10 cellular contexts compared by ENCODE assay signal in genomic region chr11:65565160-65565559, GRCh38. TPM values are rescaled to one million over a fixed set of nuclear protein-coding genes. Genes with fewer than 3 reads are reported as not detected.
A peak's percentile ranks its signal among the peaks of the same experiment; 100 is the strongest.
DNase-seq lines count a peak whose midpoint lies in the region; ATAC-seq and TF ChIP-seq lines count a peak whose summit lies in the region.
"Not testable (repeated sequence)": the region's sequence is repeated elsewhere in the genome, so short reads cannot be mapped to it uniquely, and the experiment has no call there.
"Had no signal": no experiment of that assay in that cellular context is flagged by ENCODE, and none has a peak within 500 bp of the region (broad histone marks: within the 10 kb centered on the region; RNA-seq: fewer than 3 reads in every experiment).

No MANE protein-coding gene starts in this region.

- H3K4me3 ChIP-seq in GM23248, vagina: not testable (repeated sequence)

- intact Hi-C loops in natural killer cell (cut with micrococcal nuclease); vagina (cut with DNase I): not testable (repeated sequence)

- not testable (repeated sequence) for DNase-seq in GM23248; T-cell; activated CD8-positive, alpha-beta memory T cell treated with anti-CD3 and anti-CD28 coated beads, Interleukin-2, amount 10 ng/mL, durations not matched to agents 7 days and 5 days; epithelial cell of prostate (ENCODE audit: low read depth, low spot score); natural killer cell; vagina (ENCODE audit: extremely low spot score in 2 of 2)
- DNase-seq in activated naive CD8-positive, alpha-beta T cell treated with anti-CD3 and anti-CD28 coated beads, Interleukin-2, amount 10 ng/mL, durations not matched to agents 7 days and 5 days = peak; percentile 32

- H3K27ac Mint-ChIP-seq in T-cell = peak overlapping the region; percentile 98 to 99
- H3K27ac Mint-ChIP-seq in activated CD8-positive, alpha-beta memory T cell treated with anti-CD3 and anti-CD28 coated beads, Interleukin-2, amount 10 ng/mL, durations not matched to agents 7 days and 5 days = peak overlapping the region; percentile 97
- H3K27ac Mint-ChIP-seq in activated naive CD8-positive, alpha-beta T cell treated with anti-CD3 and anti-CD28 coated beads, Interleukin-2, amount 10 ng/mL, durations not matched to agents 7 days and 5 days = peak overlapping the region; percentile 95
- H3K27ac Mint-ChIP-seq in natural killer cell = peak overlapping the region; percentile 99
- H3K27ac Mint-ChIP-seq in stimulated activated naive CD8-positive, alpha-beta T cell treated with anti-CD3 and anti-CD28 coated beads, Interleukin-15, Interleukin-2, amounts not matched to agents 100 ng/mL and 50 ng/mL, for 24 hours = peak overlapping the region; percentile 90

- ATAC-seq in T-cell (replicated peaks in 1 of 4) = peak in 3 of 4 experiments; percentile 11 to 22 (median 20)
- ATAC-seq in activated CD8-positive, alpha-beta memory T cell treated with anti-CD3 and anti-CD28 coated beads, Interleukin-2, amount 10 ng/mL, durations not matched to agents 7 days and 5 days; activated naive CD8-positive, alpha-beta T cell treated with anti-CD3 and anti-CD28 coated beads, Interleukin-2, amount 10 ng/mL, durations not matched to agents 7 days and 5 days (ENCODE audit: low read depth); natural killer cell: not testable (repeated sequence)

- H3K4me1 Mint-ChIP-seq in T-cell (peaks cover 65 to 69% (median 68%) of the 10 kb centered on the region in 3 donors), natural killer cell (peaks cover 33 to 54% of the 10 kb centered on the region in 2 donors)
- peaks cover 47% of the 10 kb centered on the region for H3K4me1 Mint-ChIP-seq in activated CD8-positive, alpha-beta memory T cell treated with anti-CD3 and anti-CD28 coated beads, Interleukin-2, amount 10 ng/mL, durations not matched to agents 7 days and 5 days
- H3K4me1 Mint-ChIP-seq in activated naive CD8-positive, alpha-beta T cell treated with anti-CD3 and anti-CD28 coated beads, Interleukin-2, amount 10 ng/mL, durations not matched to agents 7 days and 5 days = peaks cover 39% of the 10 kb centered on the region
- peaks cover 60% of the 10 kb centered on the region for H3K4me1 Mint-ChIP-seq in stimulated activated naive CD8-positive, alpha-beta T cell treated with anti-CD3 and anti-CD28 coated beads, Interleukin-15, Interleukin-2, amounts not matched to agents 100 ng/mL and 50 ng/mL, for 24 hours (ENCODE audit: low read depth)

- CTCF ChIA-PET in T-cell (lab: Charles Lee) = interaction anchor here in 1 of 2 donors (0.9 to 2.1 kb wide), 5 partner anchors 18 to 50 kb away, joined by 3 to 17 read pairs (median 5); no protein-coding TSS in a partner anchor
- CTCF ChIA-PET in activated CD8-positive, alpha-beta memory T cell treated with anti-CD3 and anti-CD28 coated beads, Interleukin-2, amount 10 ng/mL, durations not matched to agents 7 days and 5 days (lab: Charles Lee) = interaction anchor here (0.7 to 16.3 kb wide), 9 partner anchors 8 to 685 kb away, joined by 3 to 388 read pairs (median 5); partner anchors contain the start of gene EHBP1L1

- not testable (repeated sequence) for H3K36me3 Mint-ChIP-seq in T-cell; activated CD8-positive, alpha-beta memory T cell treated with anti-CD3 and anti-CD28 coated beads, Interleukin-2, amount 10 ng/mL, durations not matched to agents 7 days and 5 days; activated naive CD8-positive, alpha-beta T cell treated with anti-CD3 and anti-CD28 coated beads, Interleukin-2, amount 10 ng/mL, durations not matched to agents 7 days and 5 days; natural killer cell; stimulated activated naive CD8-positive, alpha-beta T cell treated with anti-CD3 and anti-CD28 coated beads, Interleukin-15, Interleukin-2, amounts not matched to agents 100 ng/mL and 50 ng/mL, for 24 hours (ENCODE audit: low read depth)

- peaks cover 32% of the 10 kb centered on the region for H3K79me2 ChIP-seq in GM23248 (ENCODE audit: insufficient read depth)

- H3K27me3 ChIP-seq in GM23248 (replicated peaks; ENCODE audit: insufficient read depth); vagina: not testable (repeated sequence)

- peaks cover 29% of the 10 kb centered on the region for H3F3A ChIP-seq in GM23248 (ENCODE audit: insufficient read depth)

- H3K27me3 Mint-ChIP-seq in T-cell; activated CD8-positive, alpha-beta memory T cell treated with anti-CD3 and anti-CD28 coated beads, Interleukin-2, amount 10 ng/mL, durations not matched to agents 7 days and 5 days; activated naive CD8-positive, alpha-beta T cell treated with anti-CD3 and anti-CD28 coated beads, Interleukin-2, amount 10 ng/mL, durations not matched to agents 7 days and 5 days; natural killer cell (ENCODE audit: low read depth in 2 of 2); stimulated activated naive CD8-positive, alpha-beta T cell treated with anti-CD3 and anti-CD28 coated beads, Interleukin-15, Interleukin-2, amounts not matched to agents 100 ng/mL and 50 ng/mL, for 24 hours: not testable (repeated sequence)

- not testable (repeated sequence) for H3K4me2 ChIP-seq in GM23248 (ENCODE audit: unreplicated experiment)

- POLR2A ChIA-PET in T-cell (lab: Charles Lee) = interaction anchor here (0.6 to 1.7 kb wide), 4 partner anchors 9 to 66 kb away, joined by 3 to 10 read pairs (median 5); partner anchors contain the start of gene MALAT1 (in 1 of the 2)
- POLR2A ChIA-PET in activated naive CD8-positive, alpha-beta T cell treated with anti-CD3 and anti-CD28 coated beads, Interleukin-2, amount 10 ng/mL, durations not matched to agents 7 days and 5 days (lab: Charles Lee) = interaction anchor here (0.6 to 4.5 kb wide), 15 partner anchors 9 to 265 kb away, joined by 3 to 38 read pairs (median 7); partner anchors contain the start of genes EHBP1L1, MALAT1 and RELA

- H3K36me3 ChIP-seq in GM23248 (ENCODE audit: low read depth); vagina: not testable (repeated sequence)

- H3K9me3 ChIP-seq in GM23248 (ENCODE audit: low read depth); vagina: not testable (repeated sequence)

- H4K20me1 ChIP-seq in GM23248 (ENCODE audit: insufficient read depth) = not testable (repeated sequence)

- H3K27ac ChIP-seq in GM23248 = peak overlapping the region; percentile 46
- peak overlapping the region; percentile 63 for H3K27ac ChIP-seq in epithelial cell of prostate
- H3K27ac ChIP-seq in vagina = peak overlapping the region; percentile 18

- not testable (repeated sequence) for H3K9ac ChIP-seq in GM23248

- TF ChIP-seq CTCF in natural killer cell (IDR thresholded peaks at IDR 0.05); vagina (IDR thresholded peaks at IDR 0.05): not testable (repeated sequence)

- not testable (repeated sequence) for H3K9me2 ChIP-seq in GM23248 (ENCODE audit: insufficient read depth)

- H3K4me1 ChIP-seq in GM23248 (ENCODE audit: insufficient read depth) (peaks cover 26% of the 10 kb centered on the region), vagina (peaks cover 49% of the 10 kb centered on the region)

- TF ChIP-seq POLR2A in vagina (IDR thresholded peaks at IDR 0.05) = not testable (repeated sequence)

- in situ Hi-C loops in GM23248 (cut with MboI) = not testable (repeated sequence)

- 90 to 91% methylated on average over 8 of the region's 8 CpGs for WGBS in GM23248 (ENCODE audit: low coverage in 1 of 2, low lambda C conversion rate in 2 of 2, missing lambda C conversion rate in 2 of 2), 2 experiments

- not testable (repeated sequence) for H3K9me3 Mint-ChIP-seq in T-cell; activated CD8-positive, alpha-beta memory T cell treated with anti-CD3 and anti-CD28 coated beads, Interleukin-2, amount 10 ng/mL, durations not matched to agents 7 days and 5 days (ENCODE audit: low read depth); activated naive CD8-positive, alpha-beta T cell treated with anti-CD3 and anti-CD28 coated beads, Interleukin-2, amount 10 ng/mL, durations not matched to agents 7 days and 5 days; natural killer cell; stimulated activated naive CD8-positive, alpha-beta T cell treated with anti-CD3 and anti-CD28 coated beads, Interleukin-15, Interleukin-2, amounts not matched to agents 100 ng/mL and 50 ng/mL, for 24 hours

- not testable (repeated sequence) for H2AFZ ChIP-seq in GM23248

- H3K4me3 Mint-ChIP-seq in T-cell = peak overlapping the region; percentile 65 to 98 (median 73)
- H3K4me3 Mint-ChIP-seq in activated CD8-positive, alpha-beta memory T cell treated with anti-CD3 and anti-CD28 coated beads, Interleukin-2, amount 10 ng/mL, durations not matched to agents 7 days and 5 days = peak overlapping the region; percentile 60
- peak overlapping the region; percentile 79 for H3K4me3 Mint-ChIP-seq in activated naive CD8-positive, alpha-beta T cell treated with anti-CD3 and anti-CD28 coated beads, Interleukin-2, amount 10 ng/mL, durations not matched to agents 7 days and 5 days
- peak overlapping the region; percentile 78 for H3K4me3 Mint-ChIP-seq in natural killer cell
- peak overlapping the region; percentile 56 for H3K4me3 Mint-ChIP-seq in stimulated activated naive CD8-positive, alpha-beta T cell treated with anti-CD3 and anti-CD28 coated beads, Interleukin-15, Interleukin-2, amounts not matched to agents 100 ng/mL and 50 ng/mL, for 24 hours

RNA-seq across cellular contexts. Expression of gene ZNRD2, which starts 5.1 kb away (rescaled TPM):
- total RNA-seq in GM23248 (2014; rRNA removed; shearing (Covaris generic)) = 41.9 and 54.5 TPM in 2 replicates
- 69.3 and 74.9 TPM in 2 replicates for polyA plus RNA-seq in GM23248 (2016; fragmentation: Nextera tagmentation; extraction: Ambion mirVana)
- total RNA-seq in T-cell (10 to 100 TPM; 32.5 to 36.9 (median 34.5) TPM), natural killer cell (10 to 100 TPM; 40.9 to 64.1 (median 60.0) TPM), vagina (68.5 TPM)
- 10 to 100 TPM; 42.1 to 45.5 TPM for total RNA-seq in activated CD8-positive, alpha-beta memory T cell treated with anti-CD3 and anti-CD28 coated beads, Interleukin-2, amount 10 ng/mL, durations not matched to agents 7 days and 5 days
- 10 to 100 TPM; 27.2 to 30.0 TPM for total RNA-seq in activated naive CD8-positive, alpha-beta T cell treated with anti-CD3 and anti-CD28 coated beads, Interleukin-2, amount 10 ng/mL, durations not matched to agents 7 days and 5 days

RNA-seq across cellular contexts. Expression of gene LTBP3, which starts 7.0 kb away (rescaled TPM):
- total RNA-seq in GM23248 (2014; rRNA removed; shearing (Covaris generic)) = 98.4 and 112 TPM in 2 replicates
- polyA plus RNA-seq in GM23248 (2016; fragmentation: Nextera tagmentation; extraction: Ambion mirVana) = 36.5 and 39.6 TPM in 2 replicates
- total RNA-seq in T-cell (100 to 1,000 TPM; 200 to 364 (median 284) TPM), natural killer cell (100 to 1,000 TPM; 121 to 155 (median 140) TPM), vagina (246 TPM)
- 10 to 100 TPM; 46.2 to 46.8 TPM for total RNA-seq in activated CD8-positive, alpha-beta memory T cell treated with anti-CD3 and anti-CD28 coated beads, Interleukin-2, amount 10 ng/mL, durations not matched to agents 7 days and 5 days
- 100 to 1,000 TPM; 116 to 119 TPM for total RNA-seq in activated naive CD8-positive, alpha-beta T cell treated with anti-CD3 and anti-CD28 coated beads, Interleukin-2, amount 10 ng/mL, durations not matched to agents 7 days and 5 days

RNA-seq across cellular contexts. Expression of gene FAM89B, which starts 7.2 kb away (rescaled TPM):
- 41.2 and 67.0 TPM in 2 replicates for total RNA-seq in GM23248 (2014; rRNA removed; shearing (Covaris generic))
- polyA plus RNA-seq in GM23248 (2016; fragmentation: Nextera tagmentation; extraction: Ambion mirVana) = 73.1 and 76.3 TPM in 2 replicates
- total RNA-seq in T-cell = 10 to 100 TPM; 36.3 to 72.9 (median 69.3) TPM
- 10 to 100 TPM; 36.6 to 54.2 TPM for total RNA-seq in activated CD8-positive, alpha-beta memory T cell treated with anti-CD3 and anti-CD28 coated beads, Interleukin-2, amount 10 ng/mL, durations not matched to agents 7 days and 5 days
- total RNA-seq in activated naive CD8-positive, alpha-beta T cell treated with anti-CD3 and anti-CD28 coated beads, Interleukin-2, amount 10 ng/mL, durations not matched to agents 7 days and 5 days = 10 to 100 TPM; 40.9 to 44.1 TPM
- 10 to 100 TPM; 41.4 to 52.4 (median 44.6) TPM for total RNA-seq in natural killer cell
- 62.4 TPM for total RNA-seq in vagina

RNA-seq across cellular contexts. Expression of gene EHBP1L1, which starts 10.7 kb away (rescaled TPM):
- 85.5 and 88.5 TPM in 2 replicates for total RNA-seq in GM23248 (2014; rRNA removed; shearing (Covaris generic))
- polyA plus RNA-seq in GM23248 (2016; fragmentation: Nextera tagmentation; extraction: Ambion mirVana) = 11.5 and 12.6 TPM in 2 replicates
- 100 to 1,000 TPM; 115 to 170 (median 150) TPM for total RNA-seq in T-cell
- 100 to 1,000 TPM; 138 to 140 TPM for total RNA-seq in activated CD8-positive, alpha-beta memory T cell treated with anti-CD3 and anti-CD28 coated beads, Interleukin-2, amount 10 ng/mL, durations not matched to agents 7 days and 5 days
- total RNA-seq in activated naive CD8-positive, alpha-beta T cell treated with anti-CD3 and anti-CD28 coated beads, Interleukin-2, amount 10 ng/mL, durations not matched to agents 7 days and 5 days = 100 to 1,000 TPM; 118 to 120 TPM
- 100 to 1,000 TPM; 129 to 137 (median 135) TPM for total RNA-seq in natural killer cell
- 123 TPM for total RNA-seq in vagina

RNA-seq across cellular contexts. Expression of gene KCNK7, which starts 30.4 kb away (rescaled TPM):
- total RNA-seq in GM23248 (2014; rRNA removed; shearing (Covaris generic)) = not detected in 2 replicates
- polyA plus RNA-seq in GM23248 (2016; fragmentation: Nextera tagmentation; extraction: Ambion mirVana) = not detected in 2 replicates
- total RNA-seq in T-cell (1 to 10 TPM; 2.3 to 8.0 (median 3.6) TPM), natural killer cell (10 to 100 TPM in 1 of 3 donors, 1 to 10 TPM in 2; 6.3 to 11.2 (median 7.1) TPM), vagina (12.0 TPM)
- 1 to 10 TPM in 1 of 2 experiments, under 1 TPM in 1; 0.80 to 1.1 TPM for total RNA-seq in activated CD8-positive, alpha-beta memory T cell treated with anti-CD3 and anti-CD28 coated beads, Interleukin-2, amount 10 ng/mL, durations not matched to agents 7 days and 5 days
- total RNA-seq in activated naive CD8-positive, alpha-beta T cell treated with anti-CD3 and anti-CD28 coated beads, Interleukin-2, amount 10 ng/mL, durations not matched to agents 7 days and 5 days = 1 to 10 TPM in 1 of 2 experiments, under 1 TPM in 1; 0.96 to 1.0 TPM
- total RNA-seq: fibroblast of lung, NCI-H460 had no signal
- polyA plus RNA-seq: fibroblast of lung had no signal
